In genomic region chr1:26049531-26050254, GRCh38 we compare ENCODE assay signal across 17 cellular contexts. TPM values are rescaled to one million over a fixed set of nuclear protein-coding genes. Genes with fewer than 3 reads are reported as not detected.
DNase-seq lines count a peak whose midpoint lies in the region; FAIRE-seq and TF ChIP-seq lines count a peak whose summit lies in the region.
"Had no signal": no experiment of that assay in that cellular context is flagged by ENCODE, and none has a peak within 500 bp of the region (broad histone marks: within the 10 kb centered on the region; RNA-seq: fewer than 3 reads in every experiment).

No MANE protein-coding gene starts in this region.

- no peak for TF ChIP-seq EP300 in suprapubic skin (IDR thresholded peaks at IDR 0.05)

- TF ChIP-seq CTCF in hepatocyte (IDR thresholded peaks at IDR 0.05; ENCODE audit: poor library complexity) (no peak), suprapubic skin (IDR thresholded peaks at IDR 0.05) (no peak), smooth muscle cell (IDR thresholded peaks at IDR 0.05; ENCODE audit: borderline replicate concordance, insufficient read depth, poor library complexity, severe bottlenecking) (no peak)

- H3K79me2 ChIP-seq in hepatocyte (no peaks in the 10 kb centered on the region), smooth muscle cell (ENCODE audit: low read depth) (no peaks in the 10 kb centered on the region)

- TF ChIP-seq POLR2A in suprapubic skin (IDR thresholded peaks at IDR 0.05), result no peak

- no peaks in the 10 kb centered on the region for H3K9me2 ChIP-seq in hepatocyte (replicated peaks; ENCODE audit: insufficient read depth)

- H3K27ac ChIP-seq in hepatocyte (peak overlapping the region; percentile 91), small intestine (ENCODE audit: low read depth in 1 of 2, low read length in 1 of 2) (peak overlapping the region in 1 of 2 donors; percentile 0), suprapubic skin (no peak overlapping the region), smooth muscle cell (ENCODE audit: low read depth) (no peak overlapping the region)

- 75% methylated on average over 10 of the region's 10 CpGs for WGBS in hepatocyte (ENCODE audit: low lambda C conversion rate, missing lambda C conversion rate)
- 38 to 65% (median 43%) methylated on average over 10 of the region's 10 CpGs for WGBS in small intestine, 3 donors
- 82% methylated on average over 9 of the region's 10 CpGs for WGBS in suprapubic skin
- 77% methylated on average over 10 of the region's 10 CpGs for whole genome bisulfite sequencing in smooth muscle cell (ENCODE audit: low lambda C conversion rate)

- DNase-seq in HT1080 (ENCODE audit: low read depth) (peak; percentile 51), UCSD-AML1 (lab: John Stamatoyannopoulos, UW; ENCODE audit: unreplicated experiment) (peak; percentile 29), hepatocyte (ENCODE audit: low spot score) (peak; percentile 80), small intestine (peak; percentile 93), suprapubic skin (ENCODE audit: low spot score in 2 of 2) (no peak), KG1 (lab: John Stamatoyannopoulos, UW) (no peak), smooth muscle cell (lab: John Stamatoyannopoulos, UW; ENCODE audit: unreplicated experiment) (no peak)
- DNase-seq: activated CD8-positive, alpha-beta memory T cell treated with anti-CD3 and anti-CD28 coated beads for 24 hours; BE2C; caudate nucleus; effector memory CD8-positive, alpha-beta T cell; NCI-H1048; retina; RPMI8226; substantia nigra had no signal

- H3K27me3 ChIP-seq in hepatocyte, result peaks cover 41% of the 10 kb centered on the region
- H3K27me3 ChIP-seq in small intestine (ENCODE audit: control insufficient read depth in 2 of 2, insufficient read depth in 2 of 2, low read length in 2 of 2), result peaks cover 14 to 17% of the 10 kb centered on the region in 2 donors
- H3K27me3 ChIP-seq in suprapubic skin, result peaks cover 78% of the 10 kb centered on the region
- peaks cover 43% of the 10 kb centered on the region for H3K27me3 ChIP-seq in smooth muscle cell (ENCODE audit: low read depth)

- H2AFZ ChIP-seq in hepatocyte (no peak overlapping the region), smooth muscle cell (ENCODE audit: low read depth) (no peak overlapping the region)

- no peak overlapping the region for H3K4me2 ChIP-seq in hepatocyte
- H3K4me2 ChIP-seq in smooth muscle cell, result no peak overlapping the region

- FAIRE-seq in small intestine (lab: Jason Lieb, UNC), result no peak

- H3K9me3 ChIP-seq in hepatocyte (ENCODE audit: low read depth), result no peaks in the 10 kb centered on the region
- no peaks in the 10 kb centered on the region for H3K9me3 ChIP-seq in small intestine (ENCODE audit: control insufficient read depth, low read depth)
- no peaks in the 10 kb centered on the region for H3K9me3 ChIP-seq in suprapubic skin
- H3K9me3 ChIP-seq in smooth muscle cell (replicated peaks; ENCODE audit: low read depth), result no peaks in the 10 kb centered on the region
- H3K9me3 ChIP-seq: BE2C had no signal

- H4K20me1 ChIP-seq in hepatocyte (ENCODE audit: insufficient read depth, poor library complexity, severe bottlenecking), result no peaks in the 10 kb centered on the region
- no peaks in the 10 kb centered on the region for H4K20me1 ChIP-seq in smooth muscle cell (ENCODE audit: low read depth)

- no peak overlapping the region for H3K9ac ChIP-seq in smooth muscle cell (ENCODE audit: low read depth)

- H3F3A ChIP-seq in smooth muscle cell (ENCODE audit: low read depth), result no peaks in the 10 kb centered on the region

- no peak overlapping the region for H3K4me3 ChIP-seq in hepatocyte
- H3K4me3 ChIP-seq in small intestine (ENCODE audit: low read depth in 1 of 2, low read length in 2 of 2), result no peak overlapping the region
- H3K4me3 ChIP-seq in suprapubic skin, result no peak overlapping the region
- no peak overlapping the region for H3K4me3 ChIP-seq in smooth muscle cell

- H3K36me3 ChIP-seq in hepatocyte (replicated peaks; ENCODE audit: insufficient read depth, low read depth) (no peaks in the 10 kb centered on the region), small intestine (ENCODE audit: control insufficient read depth in 2 of 2, insufficient read depth in 2 of 2, low read length in 2 of 2) (no peaks in the 10 kb centered on the region), suprapubic skin (no peaks in the 10 kb centered on the region), smooth muscle cell (ENCODE audit: low read depth) (no peaks in the 10 kb centered on the region)
- H3K36me3 ChIP-seq: BE2C had no signal

- H3K4me1 ChIP-seq in hepatocyte (ENCODE audit: insufficient read depth) (peaks cover 24% of the 10 kb centered on the region), small intestine (ENCODE audit: control insufficient read depth in 2 of 2, insufficient read depth in 1 of 2, low read depth in 1 of 2, low read length in 1 of 2) (peaks cover 0 to 2% of the 10 kb centered on the region in 2 donors), suprapubic skin (peaks cover 20% of the 10 kb centered on the region), smooth muscle cell (ENCODE audit: low read depth) (peaks cover 9% of the 10 kb centered on the region)
- H3K4me1 ChIP-seq: BE2C had no signal

RNA-seq across cellular contexts. Expression of gene SLC30A2, which starts 3.8 kb away (rescaled TPM):
- not detected in 2 replicates for total RNA-seq in HT1080 (2014; rRNA removed; shearing (Covaris generic))
- polyA plus RNA-seq in HT1080 (2015; cell fraction: cytosol; rRNA removed), result not detected in 2 replicates
- not detected in 2 replicates for polyA plus RNA-seq in HT1080 (2015; cell fraction: nucleus; rRNA removed)
- total RNA-seq in hepatocyte (1.8 and 6.6 TPM in 2 replicates), suprapubic skin (1 to 10 TPM in 2 of 4 donors, under 1 TPM in 2; 0.15 to 2.0 (median 1.1) TPM), smooth muscle cell (0.27 TPM in 1 of 2 replicates, not detected in the other)
- polyA plus RNA-seq in hepatocyte (4.5 and 4.8 TPM in 2 replicates), small intestine (under 1 TPM; 0.09 to 0.45 (median 0.27) TPM), smooth muscle cell (0.53 and 0.56 TPM in 2 replicates)
- total RNA-seq: activated T-helper 17 cell treated with anti-CD3 and anti-CD28 coated beads, Interleukin-2, amount 50 U/mL, for 72 hours; fibroblast of villous mesenchyme had no signal

RNA-seq across cellular contexts. Expression of gene TRIM63, which starts 17.7 kb away (rescaled TPM):
- total RNA-seq in HT1080 (2014; rRNA removed; shearing (Covaris generic)), result not detected in 2 replicates
- not detected in 2 replicates for polyA plus RNA-seq in HT1080 (2015; cell fraction: cytosol; rRNA removed)
- not detected in 2 replicates for polyA plus RNA-seq in HT1080 (2015; cell fraction: nucleus; rRNA removed)
- 2.9 and 5.7 TPM in 2 replicates for total RNA-seq in hepatocyte
- 8.2 and 9.5 TPM in 2 replicates for polyA plus RNA-seq in hepatocyte
- polyA plus RNA-seq in small intestine, result 1 to 10 TPM in 2 of 3 donors, under 1 TPM in 1; 0.91 to 4.3 (median 1.3) TPM
- total RNA-seq in suprapubic skin, result 1 to 10 TPM in 3 of 4 donors, under 1 TPM in 1; 0.42 to 2.4 (median 1.5) TPM
- total RNA-seq in smooth muscle cell, result not detected in 2 replicates
- polyA plus RNA-seq in smooth muscle cell, result 0.14 and 0.97 TPM in 2 replicates
- total RNA-seq: activated T-helper 17 cell treated with anti-CD3 and anti-CD28 coated beads, Interleukin-2, amount 50 U/mL, for 72 hours; fibroblast of villous mesenchyme had no signal

RNA-seq across cellular contexts. Expression of gene EXTL1, which starts 28.1 kb away (rescaled TPM):
- not detected in 2 replicates for total RNA-seq in HT1080 (2014; rRNA removed; shearing (Covaris generic))
- not detected in 2 replicates for polyA plus RNA-seq in HT1080 (2015; cell fraction: cytosol; rRNA removed)
- 0.12 TPM in 1 of 2 replicates, not detected in the other for polyA plus RNA-seq in HT1080 (2015; cell fraction: nucleus; rRNA removed)
- total RNA-seq in hepatocyte (0.17 and 0.84 TPM in 2 replicates), suprapubic skin (1 to 10 TPM; 1.6 to 9.5 (median 4.2) TPM), smooth muscle cell (11.2 and 14.1 TPM in 2 replicates)
- polyA plus RNA-seq in hepatocyte (1.3 and 1.6 TPM in 2 replicates), small intestine (under 1 TPM in 1 of 3 donors, not detected in 2; 0.51 TPM), smooth muscle cell (9.2 and 25.8 TPM in 2 replicates)
- total RNA-seq: activated T-helper 17 cell treated with anti-CD3 and anti-CD28 coated beads, Interleukin-2, amount 50 U/mL, for 72 hours had no signal

RNA-seq across cellular contexts. Expression of gene PAFAH2, which starts 51.8 kb away (rescaled TPM):
- 5.4 and 7.1 TPM in 2 replicates for total RNA-seq in HT1080 (2014; rRNA removed; shearing (Covaris generic))
- polyA plus RNA-seq in HT1080 (2015; cell fraction: cytosol; rRNA removed), result 10.7 and 11.0 TPM in 2 replicates
- polyA plus RNA-seq in HT1080 (2015; cell fraction: nucleus; rRNA removed), result 13.0 and 14.5 TPM in 2 replicates
- total RNA-seq in hepatocyte (19.6 and 24.6 TPM in 2 replicates), suprapubic skin (10 to 100 TPM; 16.6 to 31.3 (median 20.0) TPM), smooth muscle cell (9.2 and 9.4 TPM in 2 replicates)
- polyA plus RNA-seq in hepatocyte (22.7 TPM in 2 replicates), small intestine (10 to 100 TPM; 17.2 to 32.7 (median 20.5) TPM), smooth muscle cell (9.6 and 13.2 TPM in 2 replicates)

Comparison
In these comparisons a context has a peak if more than half of its experiments do, and no peak if none do; other contexts are left out.
1. DNase-seq: peak in HT1080 (single experiment), UCSD-AML1 (single experiment), hepatocyte (single experiment) and small intestine (single experiment); none in suprapubic skin (0 of 2), KG1 (single experiment) and smooth muscle cell (single experiment).